ENCODE assay signal across 1 cellular context in genomic region chr5:140700177-140701144, GRCh38.
TF ChIP-seq lines count a peak whose summit lies in the region.

A gene with protein sequence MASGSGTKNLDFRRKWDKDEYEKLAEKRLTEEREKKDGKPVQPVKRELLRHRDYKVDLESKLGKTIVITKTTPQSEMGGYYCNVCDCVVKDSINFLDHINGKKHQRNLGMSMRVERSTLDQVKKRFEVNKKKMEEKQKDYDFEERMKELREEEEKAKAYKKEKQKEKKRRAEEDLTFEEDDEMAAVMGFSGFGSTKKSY (plus strand): TSS chr5:140700447. CDS start chr5:140700461, 14 bp downstream.

TF ChIP-seq in GM12878, 131 proteins besides CTCF, POLR2A, EP300 and RAD21 (continued from another document and continues in another):
- peak; percentile 97 for TF ChIP-seq E2F8 (IDR thresholded peaks at IDR 0.05; ENCODE audit: low read depth, partially characterized antibody)
- TF ChIP-seq SPI1 (IDR thresholded peaks at IDR 0.05; ENCODE audit: borderline replicate concordance, insufficient read depth, low read depth, low read length), result no peak
- TF ChIP-seq ZNF217 (IDR thresholded peaks at IDR 0.05), result no peak
- TF ChIP-seq TAF1 (IDR thresholded peaks at IDR 0.05; ENCODE audit: borderline replicate concordance, low read depth, low read length), result peak; percentile 99
- TF ChIP-seq NKRF (conservative IDR thresholded peaks at IDR 0.05), result 0 out of 2 replicates have a peak, but pooled peaks have one; percentile 18
- no peak for TF ChIP-seq ESRRA (IDR thresholded peaks at IDR 0.05; ENCODE audit: low read length)
- TF ChIP-seq MEF2A (IDR thresholded peaks at IDR 0.05; ENCODE audit: insufficient read depth, low read depth, low read length), result no peak
- no peak for TF ChIP-seq RBBP5 (conservative IDR thresholded peaks at IDR 0.05)
- no peak for TF ChIP-seq EGR1 (IDR thresholded peaks at IDR 0.05; ENCODE audit: borderline replicate concordance in 1 of 2, low read depth in 2 of 2, low read length in 2 of 2)
- no peak for TF ChIP-seq MLLT1 (IDR thresholded peaks at IDR 0.05)
- TF ChIP-seq, protein P1, sequence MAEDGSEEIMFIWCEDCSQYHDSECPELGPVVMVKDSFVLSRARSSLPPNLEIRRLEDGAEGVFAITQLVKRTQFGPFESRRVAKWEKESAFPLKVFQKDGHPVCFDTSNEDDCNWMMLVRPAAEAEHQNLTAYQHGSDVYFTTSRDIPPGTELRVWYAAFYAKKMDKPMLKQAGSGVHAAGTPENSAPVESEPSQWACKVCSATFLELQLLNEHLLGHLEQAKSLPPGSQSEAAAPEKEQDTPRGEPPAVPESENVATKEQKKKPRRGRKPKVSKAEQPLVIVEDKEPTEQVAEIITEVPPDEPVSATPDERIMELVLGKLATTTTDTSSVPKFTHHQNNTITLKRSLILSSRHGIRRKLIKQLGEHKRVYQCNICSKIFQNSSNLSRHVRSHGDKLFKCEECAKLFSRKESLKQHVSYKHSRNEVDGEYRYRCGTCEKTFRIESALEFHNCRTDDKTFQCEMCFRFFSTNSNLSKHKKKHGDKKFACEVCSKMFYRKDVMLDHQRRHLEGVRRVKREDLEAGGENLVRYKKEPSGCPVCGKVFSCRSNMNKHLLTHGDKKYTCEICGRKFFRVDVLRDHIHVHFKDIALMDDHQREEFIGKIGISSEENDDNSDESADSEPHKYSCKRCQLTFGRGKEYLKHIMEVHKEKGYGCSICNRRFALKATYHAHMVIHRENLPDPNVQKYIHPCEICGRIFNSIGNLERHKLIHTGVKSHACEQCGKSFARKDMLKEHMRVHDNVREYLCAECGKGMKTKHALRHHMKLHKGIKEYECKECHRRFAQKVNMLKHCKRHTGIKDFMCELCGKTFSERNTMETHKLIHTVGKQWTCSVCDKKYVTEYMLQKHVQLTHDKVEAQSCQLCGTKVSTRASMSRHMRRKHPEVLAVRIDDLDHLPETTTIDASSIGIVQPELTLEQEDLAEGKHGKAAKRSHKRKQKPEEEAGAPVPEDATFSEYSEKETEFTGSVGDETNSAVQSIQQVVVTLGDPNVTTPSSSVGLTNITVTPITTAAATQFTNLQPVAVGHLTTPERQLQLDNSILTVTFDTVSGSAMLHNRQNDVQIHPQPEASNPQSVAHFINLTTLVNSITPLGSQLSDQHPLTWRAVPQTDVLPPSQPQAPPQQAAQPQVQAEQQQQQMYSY (CRISPR knock-in tag; IDR thresholded peaks at IDR 0.05), result no peak
- no peak for TF ChIP-seq STAT1 (conservative IDR thresholded peaks at IDR 0.05)
- TF ChIP-seq ETV6 (conservative IDR thresholded peaks at IDR 0.05 in 1 of 2, IDR thresholded peaks at IDR 0.05 in 1 of 2; ENCODE audit: borderline replicate concordance in 1 of 2, low read depth in 1 of 2), result no peak
- peak; percentile 72; the same call in 1 of the 2 replicates for TF ChIP-seq ZBTB40 (IDR thresholded peaks at IDR 0.05; ENCODE audit: borderline replicate concordance)
- TF ChIP-seq ZNF274 (IDR thresholded peaks at IDR 0.05; ENCODE audit: insufficient read depth, insufficient read length), result no peak
- no peak for TF ChIP-seq STAT3 (IDR thresholded peaks at IDR 0.05; ENCODE audit: low read depth, low read length)
- no peak for TF ChIP-seq IRF4 (IDR thresholded peaks at IDR 0.05; ENCODE audit: low read depth, low read length)
- peak; percentile 73 for TF ChIP-seq SIX5 (IDR thresholded peaks at IDR 0.05; ENCODE audit: low read depth, low read length, severe bottlenecking)
- TF ChIP-seq ZNF687 (IDR thresholded peaks at IDR 0.05), result no peak
- TF ChIP-seq, protein P2, sequence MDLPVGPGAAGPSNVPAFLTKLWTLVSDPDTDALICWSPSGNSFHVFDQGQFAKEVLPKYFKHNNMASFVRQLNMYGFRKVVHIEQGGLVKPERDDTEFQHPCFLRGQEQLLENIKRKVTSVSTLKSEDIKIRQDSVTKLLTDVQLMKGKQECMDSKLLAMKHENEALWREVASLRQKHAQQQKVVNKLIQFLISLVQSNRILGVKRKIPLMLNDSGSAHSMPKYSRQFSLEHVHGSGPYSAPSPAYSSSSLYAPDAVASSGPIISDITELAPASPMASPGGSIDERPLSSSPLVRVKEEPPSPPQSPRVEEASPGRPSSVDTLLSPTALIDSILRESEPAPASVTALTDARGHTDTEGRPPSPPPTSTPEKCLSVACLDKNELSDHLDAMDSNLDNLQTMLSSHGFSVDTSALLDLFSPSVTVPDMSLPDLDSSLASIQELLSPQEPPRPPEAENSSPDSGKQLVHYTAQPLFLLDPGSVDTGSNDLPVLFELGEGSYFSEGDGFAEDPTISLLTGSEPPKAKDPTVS (IDR thresholded peaks at IDR 0.05; ENCODE audit: low read depth, low read length), result 0 out of 2 replicates have a peak, but pooled peaks have one; percentile 9
- TF ChIP-seq IKZF1 (conservative IDR thresholded peaks at IDR 0.05), result peak; percentile 92
- no peak for TF ChIP-seq NR2F1 (conservative IDR thresholded peaks at IDR 0.05)
- TF ChIP-seq, protein P3, sequence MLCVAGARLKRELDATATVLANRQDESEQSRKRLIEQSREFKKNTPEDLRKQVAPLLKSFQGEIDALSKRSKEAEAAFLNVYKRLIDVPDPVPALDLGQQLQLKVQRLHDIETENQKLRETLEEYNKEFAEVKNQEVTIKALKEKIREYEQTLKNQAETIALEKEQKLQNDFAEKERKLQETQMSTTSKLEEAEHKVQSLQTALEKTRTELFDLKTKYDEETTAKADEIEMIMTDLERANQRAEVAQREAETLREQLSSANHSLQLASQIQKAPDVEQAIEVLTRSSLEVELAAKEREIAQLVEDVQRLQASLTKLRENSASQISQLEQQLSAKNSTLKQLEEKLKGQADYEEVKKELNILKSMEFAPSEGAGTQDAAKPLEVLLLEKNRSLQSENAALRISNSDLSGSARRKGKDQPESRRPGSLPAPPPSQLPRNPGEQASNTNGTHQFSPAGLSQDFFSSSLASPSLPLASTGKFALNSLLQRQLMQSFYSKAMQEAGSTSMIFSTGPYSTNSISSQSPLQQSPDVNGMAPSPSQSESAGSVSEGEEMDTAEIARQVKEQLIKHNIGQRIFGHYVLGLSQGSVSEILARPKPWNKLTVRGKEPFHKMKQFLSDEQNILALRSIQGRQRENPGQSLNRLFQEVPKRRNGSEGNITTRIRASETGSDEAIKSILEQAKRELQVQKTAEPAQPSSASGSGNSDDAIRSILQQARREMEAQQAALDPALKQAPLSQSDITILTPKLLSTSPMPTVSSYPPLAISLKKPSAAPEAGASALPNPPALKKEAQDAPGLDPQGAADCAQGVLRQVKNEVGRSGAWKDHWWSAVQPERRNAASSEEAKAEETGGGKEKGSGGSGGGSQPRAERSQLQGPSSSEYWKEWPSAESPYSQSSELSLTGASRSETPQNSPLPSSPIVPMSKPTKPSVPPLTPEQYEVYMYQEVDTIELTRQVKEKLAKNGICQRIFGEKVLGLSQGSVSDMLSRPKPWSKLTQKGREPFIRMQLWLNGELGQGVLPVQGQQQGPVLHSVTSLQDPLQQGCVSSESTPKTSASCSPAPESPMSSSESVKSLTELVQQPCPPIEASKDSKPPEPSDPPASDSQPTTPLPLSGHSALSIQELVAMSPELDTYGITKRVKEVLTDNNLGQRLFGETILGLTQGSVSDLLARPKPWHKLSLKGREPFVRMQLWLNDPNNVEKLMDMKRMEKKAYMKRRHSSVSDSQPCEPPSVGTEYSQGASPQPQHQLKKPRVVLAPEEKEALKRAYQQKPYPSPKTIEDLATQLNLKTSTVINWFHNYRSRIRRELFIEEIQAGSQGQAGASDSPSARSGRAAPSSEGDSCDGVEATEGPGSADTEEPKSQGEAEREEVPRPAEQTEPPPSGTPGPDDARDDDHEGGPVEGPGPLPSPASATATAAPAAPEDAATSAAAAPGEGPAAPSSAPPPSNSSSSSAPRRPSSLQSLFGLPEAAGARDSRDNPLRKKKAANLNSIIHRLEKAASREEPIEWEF (IDR thresholded peaks at IDR 0.05; ENCODE audit: insufficient replicate concordance, low read depth, low read length), result no peak
